ENCODE assay signal across 8 cellular contexts in genomic region chr1:120723715-120724402, GRCh38. TPM values are rescaled to one million over a fixed set of nuclear protein-coding genes. Genes with fewer than 3 reads are reported as not detected.
DNase-seq lines count a peak whose midpoint lies in the region; ATAC-seq and TF ChIP-seq lines count a peak whose summit lies in the region.
"Not testable (repeated sequence)": the region's sequence is repeated elsewhere in the genome, so short reads cannot be mapped to it uniquely, and the experiment has no call there.

Gene NBPF26, plus strand, starts transcription at chr1:120723945.

- DNase-seq in RPMI8226, result peak; percentile 59
- peak; percentile 2 for DNase-seq in activated CD8-positive, alpha-beta memory T cell treated with anti-CD3 and anti-CD28 coated beads, Interleukin-2, amount 50 U/mL, for 1 hour (ENCODE audit: extremely low read depth)
- DNase-seq in cerebellum (ENCODE audit: low spot score), result not testable (repeated sequence)
- peak; percentile 0 to 17 for DNase-seq in trophoblast cell
- DNase-seq in stimulated activated CD8-positive, alpha-beta memory T cell treated with anti-CD3 and anti-CD28 coated beads, Interleukin-7, amount 100 ng/mL, for 1 hour (ENCODE audit: low read depth in 2 of 2), result peak; percentile 34 to 37

- H4K8ac ChIP-seq in trophoblast cell (ENCODE audit: low read depth, low read length), result peak within 1 kb of the TSS; percentile 60

- H3K27ac ChIP-seq in C4-2B, result peak within 1 kb of the TSS; percentile 59
- not testable (repeated sequence) for H3K27ac ChIP-seq in iPS-20b (ENCODE audit: low read length); trophoblast cell (ENCODE audit: low read depth, low read length)

- not testable (repeated sequence) for H3K9ac ChIP-seq in iPS-20b (ENCODE audit: low read depth, low read length); trophoblast cell (ENCODE audit: low read length)

- peak within 1 kb of the TSS; percentile 43 for H4K12ac ChIP-seq in trophoblast cell (ENCODE audit: low read depth, low read length)

- not testable (repeated sequence) for H3K23ac ChIP-seq in trophoblast cell (ENCODE audit: low read length)

- peak within 1 kb of the TSS; percentile 14 for H2BK12ac ChIP-seq in trophoblast cell (ENCODE audit: low read length)

- H2AK5ac ChIP-seq in trophoblast cell (ENCODE audit: low read length), result not testable (repeated sequence)

- peak within 1 kb of the TSS; percentile 82 for H3K14ac ChIP-seq in trophoblast cell (ENCODE audit: low read length)

- not testable (repeated sequence) for H2AFZ ChIP-seq in trophoblast cell (ENCODE audit: insufficient read depth, low read length, poor library complexity)

- peak within 1 kb of the TSS; percentile 59 for H3K18ac ChIP-seq in trophoblast cell (ENCODE audit: low read length)

- TF ChIP-seq CTCF in C4-2B (conservative IDR thresholded peaks at IDR 0.05), result not testable (repeated sequence)

- not testable (repeated sequence) for H4K91ac ChIP-seq in trophoblast cell (ENCODE audit: low read depth, low read length)

- H3K36me3 ChIP-seq in iPS-20b (ENCODE audit: insufficient read depth, low read depth, low read length); trophoblast cell (ENCODE audit: control insufficient read depth in 1 of 2, insufficient read depth in 2 of 2, low read length in 2 of 2): not testable (repeated sequence)

- not testable (repeated sequence) for H3K79me2 ChIP-seq in trophoblast cell (ENCODE audit: control insufficient read depth, insufficient read depth, low read length, poor library complexity)

- not testable (repeated sequence) for H3K4ac ChIP-seq in trophoblast cell (ENCODE audit: low read depth, low read length)

- H3K4me3 ChIP-seq in iPS-20b (ENCODE audit: low read length), result peak within 1 kb of the TSS; percentile 66; the same call in 1 of the 2 replicates
- H3K4me3 ChIP-seq in trophoblast cell (ENCODE audit: low read depth, low read length), result peak within 1 kb of the TSS; percentile 81

- H2BK5ac ChIP-seq in trophoblast cell (ENCODE audit: low read depth, low read length, poor library complexity), result peak within 1 kb of the TSS; percentile 31

- ATAC-seq in HG02759 (IDR thresholded peaks at IDR 0.05; ENCODE audit: unreplicated experiment), result peak; percentile 56

- not testable (repeated sequence) for H3K79me1 ChIP-seq in trophoblast cell (ENCODE audit: low read length)

- H3K27me3 ChIP-seq in iPS-20b (ENCODE audit: insufficient read depth, low read length); trophoblast cell (ENCODE audit: insufficient read depth, low read length): not testable (repeated sequence)

- WGBS in trophoblast cell (ENCODE audit: extremely low coverage, insufficient coverage, insufficient read length), result no CpG with 5 or more reads among the region's 74 CpGs

- H3K4me2 ChIP-seq in trophoblast cell (ENCODE audit: low read length), result peak within 1 kb of the TSS; percentile 54

- H2BK120ac ChIP-seq in trophoblast cell (ENCODE audit: insufficient read depth, low read length, poor library complexity), result peak within 1 kb of the TSS; percentile 33

- H3K4me1 ChIP-seq in iPS-20b (ENCODE audit: insufficient read depth, low read length); trophoblast cell (ENCODE audit: control insufficient read depth in 1 of 2, insufficient read depth in 2 of 2, low read length in 2 of 2): not testable (repeated sequence)

- not testable (repeated sequence) for H3K9me3 ChIP-seq in iPS-20b (ENCODE audit: insufficient read depth, low read depth, low read length); trophoblast cell (ENCODE audit: insufficient read depth, low read depth, low read length)

RNA-seq across cellular contexts. Expression of gene NBPF26, which starts in this region (rescaled TPM):
- total RNA-seq in cerebellum, result 30.5 TPM
- polyA plus RNA-seq in trophoblast cell (2013), result 4.5 and 4.7 TPM in 2 replicates
